7 cellular contexts compared by ENCODE assay signal in genomic region chrX:71536285-71536684, GRCh38. TPM values are rescaled to one million over a fixed set of nuclear protein-coding genes. Genes with fewer than 3 reads are reported as not detected.
DNase-seq lines count a peak whose midpoint lies in the region; ATAC-seq and TF ChIP-seq lines count a peak whose summit lies in the region.

No MANE protein-coding gene starts in this region.

- H3K9ac ChIP-seq in OCI-LY3 (ENCODE audit: low read length): peak overlapping the region; percentile 99
- H3K9ac ChIP-seq in endocrine pancreas (ENCODE audit: control insufficient read depth, insufficient read depth, low read length): no peak overlapping the region

- intact Hi-C loops in spleen (cut with DNase I; ENCODE audit: low total_unique reads): no loop called here

- H3K36me3 ChIP-seq in OCI-LY3 (replicated peaks; ENCODE audit: low read depth, low read length): peaks cover 41% of the 10 kb centered on the region
- no peaks in the 10 kb centered on the region for H3K36me3 ChIP-seq in endocrine pancreas (ENCODE audit: control insufficient read depth, insufficient read depth, low read length)
- peaks cover 0 to 27% (median 0%) of the 10 kb centered on the region in 6 donors for H3K36me3 ChIP-seq in spleen

- DNase-seq in spleen (no peak), DMS53 (lab: John Stamatoyannopoulos, UW) (no peak)

- H3K27ac ChIP-seq in OCI-LY3 (ENCODE audit: low read length): peak overlapping the region; percentile 27; the same call in 1 of the 2 replicates
- peak overlapping the region in 4 of 8 donors; percentile 4 to 94 (median 36) for H3K27ac ChIP-seq in spleen

- H3K4me1 ChIP-seq in OCI-LY3 (ENCODE audit: low read length): peaks cover 58% of the 10 kb centered on the region
- peaks cover 16% of the 10 kb centered on the region for H3K4me1 ChIP-seq in endocrine pancreas (ENCODE audit: control insufficient read depth, insufficient read depth, low read length)
- H3K4me1 ChIP-seq in spleen: peaks cover 19 to 73% (median 54%) of the 10 kb centered on the region in 6 donors

- no peak for TF ChIP-seq POLR2A in spleen (IDR thresholded peaks at IDR 0.05)

- peaks cover 93% of the 10 kb centered on the region for H3K79me2 ChIP-seq in OCI-LY3 (ENCODE audit: low read length)

- ATAC-seq in HG03571 (IDR thresholded peaks at IDR 0.05; ENCODE audit: unreplicated experiment): no peak
- ATAC-seq in HG03442 (IDR thresholded peaks at IDR 0.05; ENCODE audit: unreplicated experiment): no peak

- H4K20me1 ChIP-seq in OCI-LY3 (ENCODE audit: insufficient read depth, low read length): peaks cover 75% of the 10 kb centered on the region

- H3K4me3 ChIP-seq in GM08714 (ENCODE audit: low read length) (peak overlapping the region; percentile 79), OCI-LY3 (ENCODE audit: low read length) (peak overlapping the region; percentile 97), endocrine pancreas (ENCODE audit: control insufficient read depth, insufficient read depth, low read length) (peak overlapping the region; percentile 93), spleen (peak overlapping the region in 6 of 8 donors; percentile 21 to 78 (median 66))

- no peaks in the 10 kb centered on the region for H3K27me3 ChIP-seq in OCI-LY3 (ENCODE audit: low read depth, low read length)
- H3K27me3 ChIP-seq in endocrine pancreas (ENCODE audit: control insufficient read depth, insufficient read depth, low read length): no peaks in the 10 kb centered on the region
- H3K27me3 ChIP-seq in spleen (replicated peaks in 1 of 7): no peaks in the 10 kb centered on the region

- WGBS in spleen, 5 donors: 3 to 47% (median 12%) methylated on average over 5 of the region's 5 CpGs

- H3K9me3 ChIP-seq in OCI-LY3 (ENCODE audit: insufficient read depth, low read length) (no peaks in the 10 kb centered on the region), endocrine pancreas (ENCODE audit: control insufficient read depth, low read length) (no peaks in the 10 kb centered on the region), spleen (no peaks in the 10 kb centered on the region)

- peak overlapping the region; percentile 82 for H3K4me2 ChIP-seq in OCI-LY3 (ENCODE audit: low read length)

- H2AFZ ChIP-seq in OCI-LY3 (ENCODE audit: low read depth, low read length): no peak overlapping the region

- TF ChIP-seq CTCF in OCI-LY3 (IDR thresholded peaks at IDR 0.05; ENCODE audit: low read depth, low read length) (no peak), spleen (IDR thresholded peaks at IDR 0.05 in 8 of 11, conservative IDR thresholded peaks at IDR 0.05 in 3 of 11) (no peak)

RNA-seq across cellular contexts. Expression of gene OGT, which starts 3.4 kb away (rescaled TPM):
- total RNA-seq in spleen: 100 to 1,000 TPM; 216 to 393 (median 242) TPM
- 100 to 1,000 TPM in 1 of 3 donors, 10 to 100 TPM in 2; 76.8 to 101 (median 87.3) TPM for polyA plus RNA-seq in spleen

RNA-seq across cellular contexts. Expression of gene GCNA, which starts 42.0 kb away (rescaled TPM):
- total RNA-seq in spleen: 10 to 100 TPM in 1 of 7 donors, 1 to 10 TPM in 6; 1.9 to 12.8 (median 4.4) TPM
- 1 to 10 TPM; 1.8 to 2.4 (median 1.9) TPM for polyA plus RNA-seq in spleen
